8 cellular contexts compared by ENCODE assay signal in the genomic region with DNA sequence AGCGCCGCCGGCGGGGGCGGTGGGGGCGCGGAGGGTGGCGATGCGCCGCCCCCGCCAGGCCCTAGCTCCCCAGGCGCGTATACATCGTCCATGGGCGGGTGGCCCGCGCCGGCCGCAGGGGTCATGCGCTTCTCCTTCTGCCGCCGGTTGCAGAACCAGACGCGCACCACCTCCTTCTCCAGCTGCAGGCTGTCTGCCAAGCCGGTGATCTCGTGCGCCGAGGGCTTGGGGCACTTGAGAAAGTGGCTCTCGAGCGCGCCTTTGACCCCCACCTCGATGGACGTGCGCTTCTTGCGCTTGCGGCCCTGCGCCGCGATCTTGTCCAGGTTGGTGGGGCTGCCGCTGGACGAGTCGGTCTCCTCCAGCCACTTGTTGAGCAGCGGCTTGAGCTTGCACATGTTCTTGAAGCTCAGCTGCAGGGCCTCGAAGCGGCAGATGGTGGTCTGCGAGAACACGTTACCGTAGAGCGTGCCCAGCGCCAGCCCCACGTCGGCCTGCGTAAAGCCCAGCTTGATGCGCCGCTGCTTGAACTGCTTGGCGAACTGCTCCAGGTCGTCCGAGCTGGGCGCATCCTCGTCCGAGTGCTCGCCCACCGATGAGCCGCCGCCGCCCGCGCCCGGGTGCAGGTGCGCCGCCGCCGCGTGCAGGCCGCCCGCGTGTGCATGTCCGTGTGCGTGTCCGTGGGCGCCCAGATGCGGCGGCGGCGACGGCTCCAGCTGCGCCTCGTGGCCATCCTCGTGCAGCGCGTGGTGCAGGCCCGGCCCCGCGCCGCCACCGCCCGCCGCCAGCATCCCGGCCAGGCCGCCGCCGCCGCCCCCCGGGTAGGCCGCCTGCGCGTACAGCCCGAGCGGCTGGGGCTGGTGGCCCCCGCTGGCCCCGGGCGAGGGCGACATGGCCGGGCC. TPM values are rescaled to one million over a fixed set of nuclear protein-coding genes. Genes with fewer than 3 reads are reported as not detected.
DNase-seq lines count a peak whose midpoint lies in the region; ATAC-seq and TF ChIP-seq lines count a peak whose summit lies in the region.

No MANE protein-coding gene starts in this region.

- H3K4me3 ChIP-seq in NT2/D1 (ENCODE audit: insufficient read length, low read depth) (peak overlapping the region; percentile 68), esophagus muscularis mucosa (peak overlapping the region; percentile 64 to 80 (median 73))

- peaks cover 63% of the 10 kb centered on the region for H3K27me3 Mint-ChIP-seq in stimulated activated naive CD8-positive, alpha-beta T cell treated with anti-CD3 and anti-CD28 coated beads, Interleukin-15, amount 100 ng/mL, for 72 hours

- peaks cover 27% of the 10 kb centered on the region for H3K4me1 Mint-ChIP-seq in stimulated activated naive CD8-positive, alpha-beta T cell treated with anti-CD3 and anti-CD28 coated beads, Interleukin-15, amount 100 ng/mL, for 72 hours

- no peak for TF ChIP-seq CTCF in esophagus muscularis mucosa (IDR thresholded peaks at IDR 0.05)

- peak; percentile 8 for ATAC-seq in stimulated activated naive CD8-positive, alpha-beta T cell treated with anti-CD3 and anti-CD28 coated beads, Interleukin-15, amount 100 ng/mL, for 72 hours

- peak overlapping the region in 1 of 2 donors; percentile 35 for H3K4me3 Mint-ChIP-seq in stimulated activated naive CD8-positive, alpha-beta T cell treated with anti-CD3 and anti-CD28 coated beads, Interleukin-15, amount 100 ng/mL, for 72 hours

- no peak overlapping the region for H3K27ac Mint-ChIP-seq in stimulated activated naive CD8-positive, alpha-beta T cell treated with anti-CD3 and anti-CD28 coated beads, Interleukin-15, amount 100 ng/mL, for 72 hours

- H3K27ac ChIP-seq in esophagus muscularis mucosa (replicated peaks in 1 of 4), result no peak overlapping the region

- H3K27me3 ChIP-seq in NT2/D1 (ENCODE audit: insufficient read depth, insufficient read length) (peaks cover 53% of the 10 kb centered on the region), esophagus muscularis mucosa (peaks cover 5 to 58% (median 44%) of the 10 kb centered on the region in 4 donors)

- H3K9me3 ChIP-seq in NT2/D1 (ENCODE audit: insufficient read depth, low read length) (no peaks in the 10 kb centered on the region), esophagus muscularis mucosa (no peaks in the 10 kb centered on the region)

- no peak for TF ChIP-seq EP300 in esophagus muscularis mucosa (IDR thresholded peaks at IDR 0.05)

- H3K9ac ChIP-seq in NT2/D1 (ENCODE audit: insufficient read length, low read depth), result peak overlapping the region; percentile 83

- H3K9me3 Mint-ChIP-seq in stimulated activated naive CD8-positive, alpha-beta T cell treated with anti-CD3 and anti-CD28 coated beads, Interleukin-15, amount 100 ng/mL, for 72 hours, result no peaks in the 10 kb centered on the region

- peaks cover 19% of the 10 kb centered on the region for H3K4me1 ChIP-seq in NT2/D1 (ENCODE audit: insufficient read depth, insufficient read length)
- peaks cover 29 to 41% (median 36%) of the 10 kb centered on the region in 4 donors for H3K4me1 ChIP-seq in esophagus muscularis mucosa

- peaks cover 16% of the 10 kb centered on the region for H3K36me3 ChIP-seq in NT2/D1 (ENCODE audit: insufficient read depth, insufficient read length, low read length)
- no peaks in the 10 kb centered on the region for H3K36me3 ChIP-seq in esophagus muscularis mucosa

- WGBS in esophagus muscularis mucosa, result 3% methylated on average over 13 of the region's 114 CpGs

- TF ChIP-seq POLR2A in esophagus muscularis mucosa (IDR thresholded peaks at IDR 0.05; ENCODE audit: low read depth), result no peak

- intact Hi-C loops in esophagus muscularis mucosa (cut with DNase I), result no loop called here

- DNase-seq in stimulated activated CD4-positive, alpha-beta T cell treated with anti-CD3 and anti-CD28 coated beads, Interleukin-15, amount 100 ng/mL, for 24 hours, result peak; percentile 38
- DNase-seq in stimulated activated CD4-positive, alpha-beta T cell treated with anti-CD3 and anti-CD28 coated beads, Interleukin-12 subunit alpha, Interleukin-12 subunit beta, amount 100 ng/mL, for 4 hours, result no peak
- DNase-seq in NT2/D1 (ENCODE audit: low read depth, low spot score) (no peak), esophagus muscularis mucosa (ENCODE audit: extremely low spot score) (no peak), epidermal melanocyte (ENCODE audit: insufficient read length, low spot score) (no peak), midbrain (lab: John Stamatoyannopoulos, UW) (no peak)
- DNase-seq in stimulated activated naive CD8-positive, alpha-beta T cell treated with anti-CD3 and anti-CD28 coated beads, Interleukin-15, amount 100 ng/mL, for 72 hours, result no peak
- no peak for DNase-seq in activated CD4-positive, alpha-beta T cell treated with anti-CD3 and anti-CD28 coated beads for 48 hours

RNA-seq across cellular contexts. Expression of a gene that starts 0.9 kb away (rescaled TPM):
- total RNA-seq in esophagus muscularis mucosa, result 1 to 10 TPM in 1 of 4 donors, under 1 TPM in 2, not detected in 1; 0.29 to 1.3 (median 0.33) TPM

RNA-seq across cellular contexts. Expression of a gene that starts 33.1 kb away (rescaled TPM):
- 10 to 100 TPM; 39.7 to 55.8 (median 42.4) TPM for total RNA-seq in esophagus muscularis mucosa

RNA-seq across cellular contexts. Expression of a gene that starts 40.4 kb away (rescaled TPM):
- 10 to 100 TPM; 38.3 to 76.9 (median 52.9) TPM for total RNA-seq in esophagus muscularis mucosa

RNA-seq across cellular contexts. Expression of a gene that starts 55.9 kb away (rescaled TPM):
- total RNA-seq in esophagus muscularis mucosa, result 10 to 100 TPM; 38.2 to 42.4 (median 40.6) TPM
